In genomic region chr3:129657261-129658046, GRCh38 we compare ENCODE assay signal across 11 cellular contexts. TPM values are rescaled to one million over a fixed set of nuclear protein-coding genes. Genes with fewer than 3 reads are reported as not detected.
A peak's percentile ranks its signal among the peaks of the same experiment; 100 is the strongest.
DNase-seq lines count a peak whose midpoint lies in the region; ATAC-seq, FAIRE-seq and TF ChIP-seq lines count a peak whose summit lies in the region.
"Had no signal": no experiment of that assay in that cellular context is flagged by ENCODE, and none has a peak within 500 bp of the region (broad histone marks: within the 10 kb centered on the region; RNA-seq: fewer than 3 reads in every experiment).

No MANE protein-coding gene starts in this region.

- H3K27ac ChIP-seq in left ventricle myocardium inferior (replicated peaks) (peak overlapping the region; percentile 63), right atrium auricular region (peak overlapping the region in 1 of 2 donors; percentile 32), K562 (ENCODE audit: extremely low read depth, low read depth, low read length) (peak overlapping the region; percentile 71), suprapubic skin (no peak overlapping the region)

- DNase-seq in left ventricle myocardium inferior (no peak), right atrium auricular region (ENCODE audit: low spot score) (no peak), K562 (ENCODE audit: extremely low read depth in 1 of 4, low spot score in 3 of 4) (peak in 1 of 4 experiments; percentile 11), left colon (no peak), type B pancreatic cell (ENCODE audit: extremely low spot score, unreplicated experiment) (no peak), NCI-H446 treated with DMSO at 0.1 percent for 48 hours (lab: John Stamatoyannopoulos, UW) (no peak), suprapubic skin (ENCODE audit: low spot score in 2 of 2) (no peak), GM19240 (ENCODE audit: insufficient read length, low spot score) (no peak)
- DNase-seq: NCI-H187, T1000 had no signal

- TF ChIP-seq CTCF in left ventricle myocardium inferior (IDR thresholded peaks at IDR 0.05; ENCODE audit: borderline replicate concordance), result no peak
- TF ChIP-seq CTCF in right atrium auricular region (IDR thresholded peaks at IDR 0.05), result no peak
- TF ChIP-seq CTCF in K562 (IDR thresholded peaks at IDR 0.05 in 2 of 3, conservative IDR thresholded peaks at IDR 0.05 in 1 of 3; ENCODE audit: insufficient read depth in 2 of 3, low read depth in 1 of 3, low read length in 3 of 3), result no peak
- no peak for TF ChIP-seq CTCF in type B pancreatic cell (conservative IDR thresholded peaks at IDR 0.05)
- TF ChIP-seq CTCF in suprapubic skin (IDR thresholded peaks at IDR 0.05), result no peak

- no peaks in the 10 kb centered on the region for H3K9me3 ChIP-seq in left ventricle myocardium inferior (replicated peaks)
- no peaks in the 10 kb centered on the region for H3K9me3 ChIP-seq in right atrium auricular region
- H3K9me3 ChIP-seq in K562 (replicated peaks; ENCODE audit: control insufficient read depth, insufficient read depth, low read depth, low read length), result no peaks in the 10 kb centered on the region
- H3K9me3 ChIP-seq in suprapubic skin, result no peaks in the 10 kb centered on the region

- no peaks in the 10 kb centered on the region for H4K20me1 ChIP-seq in K562 (replicated peaks; ENCODE audit: control insufficient read depth, insufficient read depth, low read length)

- POLR2A ChIA-PET in K562 (lab: Yijun Ruan, JAX), result interaction anchor here (0.6 to 1.3 kb wide), 2 partner anchors 11 to 13 kb away, joined by 3 read pairs; no protein-coding TSS in a partner anchor

- H3K9me3 Mint-ChIP-seq in type B pancreatic cell, result no peaks in the 10 kb centered on the region

- TF ChIP-seq EP300 in K562 (IDR thresholded peaks at IDR 0.05; ENCODE audit: low read length) (peak; percentile 19; the same call in 1 of the 2 replicates), suprapubic skin (IDR thresholded peaks at IDR 0.05) (no peak)

- FAIRE-seq in K562 (lab: Jason Lieb, UNC), result peak; percentile 49

- no peak overlapping the region for H3K4me3 ChIP-seq in left ventricle myocardium inferior
- H3K4me3 ChIP-seq in right atrium auricular region, result no peak overlapping the region
- no peak overlapping the region for H3K4me3 ChIP-seq in K562
- no peak overlapping the region for H3K4me3 ChIP-seq in suprapubic skin

- WGBS in K562 (ENCODE audit: insufficient coverage, low coverage, missing lambda C conversion rate), result 19% methylated on average over 2 of the region's 2 CpGs
- 75% methylated on average over 2 of the region's 2 CpGs for WGBS in suprapubic skin

- peak; percentile 54 for ATAC-seq in K562
- peak; percentile 52 for ATAC-seq in left colon
- ATAC-seq: esophagus mucosa had no signal

- H3K27me3 Mint-ChIP-seq in type B pancreatic cell, result no peaks in the 10 kb centered on the region

- H3K9ac ChIP-seq in K562 (ENCODE audit: insufficient read depth in 1 of 2, low read depth in 2 of 2, low read length in 2 of 2), result peak overlapping the region in 1 of 2 experiments; percentile 38; a peak in 1 of 4 replicates

- peaks cover 15% of the 10 kb centered on the region for H3K36me3 Mint-ChIP-seq in type B pancreatic cell

- H3K4me1 ChIP-seq in left ventricle myocardium inferior, result peaks cover 50% of the 10 kb centered on the region
- H3K4me1 ChIP-seq in right atrium auricular region, result peaks cover 0 to 27% of the 10 kb centered on the region in 2 donors
- H3K4me1 ChIP-seq in K562 (replicated peaks in 1 of 2; ENCODE audit: control insufficient read depth in 2 of 2, insufficient read depth in 2 of 2, low read length in 2 of 2), result peaks cover 4 to 17% of the 10 kb centered on the region in 2 experiments; a peak in 4 of 5 replicates
- H3K4me1 ChIP-seq in suprapubic skin, result peaks cover 27% of the 10 kb centered on the region

- H3K27ac Mint-ChIP-seq in type B pancreatic cell, result peak overlapping the region; percentile 74

- H3K36me3 ChIP-seq in left ventricle myocardium inferior (peaks cover 10% of the 10 kb centered on the region), right atrium auricular region (peaks cover 6% of the 10 kb centered on the region), K562 (ENCODE audit: control insufficient read depth, insufficient read depth, low read length) (0 out of 3 replicates have a peak, but pooled peaks cover 3% of the 10 kb centered on the region), suprapubic skin (peaks cover 7% of the 10 kb centered on the region)

- H3K9me1 ChIP-seq in K562 (ENCODE audit: control insufficient read depth, insufficient read depth, low read length), result no peaks in the 10 kb centered on the region

- peaks cover 43% of the 10 kb centered on the region for H3K4me1 Mint-ChIP-seq in type B pancreatic cell (ENCODE audit: unreplicated experiment)

- intact Hi-C loops in left ventricle myocardium inferior (cut with micrococcal nuclease), result loop anchor here (10.0 kb wide), 1 partner anchor 277 kb away; no protein-coding TSS in a partner anchor
- intact Hi-C loops in K562 (cut with micrococcal nuclease), result no loop called here
- intact Hi-C loops in left colon (cut with DNase I, micrococcal nuclease), result no loop called here

- peak overlapping the region; percentile 30; the same call in 1 of the 2 replicates for H3K4me2 ChIP-seq in K562 (ENCODE audit: insufficient read depth, low read length)

- no peak for TF ChIP-seq RAD21 in K562 (CRISPR knock-in tag; conservative IDR thresholded peaks at IDR 0.05 in 1 of 2, IDR thresholded peaks at IDR 0.05 in 1 of 2)

- TF ChIP-seq POLR2A in K562 (conservative IDR thresholded peaks at IDR 0.05) (no peak), suprapubic skin (IDR thresholded peaks at IDR 0.05) (no peak)

- no peaks in the 10 kb centered on the region for H3K79me2 ChIP-seq in K562 (ENCODE audit: control insufficient read depth, insufficient read depth, low read length)

- H2AFZ ChIP-seq in K562 (ENCODE audit: low read depth, low read length), result peak overlapping the region; percentile 74

- H3K4me3 Mint-ChIP-seq in type B pancreatic cell, result peak overlapping the region; percentile 42

- BruUV-seq in K562 (replicated peaks; lab: Mats Ljungman, UMichigan), result no TSS peak

- H3K27me3 ChIP-seq in left ventricle myocardium inferior (ENCODE audit: low read depth) (no peaks in the 10 kb centered on the region), right atrium auricular region (no peaks in the 10 kb centered on the region), K562 (ENCODE audit: control insufficient read depth in 2 of 2, insufficient read depth in 2 of 2, low read length in 2 of 2) (no peaks in the 10 kb centered on the region), suprapubic skin (no peaks in the 10 kb centered on the region)

- CTCF ChIA-PET in K562 (lab: Yijun Ruan, JAX; ENCODE audit: low intra/inter-chr PET ratio), result interaction anchor here (1.0 kb wide), 1 partner anchor 173 kb away, joined by 3 read pairs; no protein-coding TSS in a partner anchor

- in situ Hi-C loops in K562 (cut with MboI), result no loop called here

TF ChIP-seq in K562, 482 proteins besides CTCF, POLR2A, EP300 and RAD21 (continues in another document):
- TF ChIP-seq HMG20A (CRISPR knock-in tag; conservative IDR thresholded peaks at IDR 0.05) (no peak), NFE2 (IDR thresholded peaks at IDR 0.05; ENCODE audit: low read depth) (peak; percentile 88), MAFF (IDR thresholded peaks at IDR 0.05; ENCODE audit: low read length) (peak; percentile 90), TAF7 (tag; IDR thresholded peaks at IDR 0.05) (no peak), ZNF217 (CRISPR knock-in tag; IDR thresholded peaks at IDR 0.05) (no peak), CHD4 (IDR thresholded peaks at IDR 0.05; ENCODE audit: insufficient read depth, insufficient replicate concordance, low read depth, low read length, poor library complexity, severe bottlenecking) (no peak), RFX7 (CRISPR knock-in tag; IDR thresholded peaks at IDR 0.05) (no peak), E4F1 (CRISPR knock-in tag; IDR thresholded peaks at IDR 0.05; ENCODE audit: borderline replicate concordance) (no peak)

RNA-seq across cellular contexts. Expression of gene PLXND1, which starts 51.0 kb away (rescaled TPM):
- total RNA-seq in left ventricle myocardium inferior (45.5 TPM), right atrium auricular region (10 to 100 TPM; 44.5 to 93.1 TPM), K562 (2014; rRNA removed) (10.6 and 17.2 TPM in 2 replicates), K562 (2014; rRNA removed; fragmentation: Illumina TruSeq; extraction: Trizol) (8.4 and 11.2 TPM in 2 replicates), K562 (2015; rRNA removed; fragmentation: Illumina TruSeq; extraction: Trizol) (18.6 and 18.8 TPM in 2 replicates), K562 (2021) (28.1 and 28.2 TPM in 2 replicates), left colon (10 to 100 TPM; 16.5 to 38.8 TPM), type B pancreatic cell (ENCODE audit: low replicate concordance) (56.9 and 71.0 TPM in 2 replicates), suprapubic skin (10 to 100 TPM; 19.0 to 51.0 (median 30.8) TPM)
- 63.2 and 146 TPM in 2 replicates for total RNA-seq in K562 (2011; cell fraction: chromatin; rRNA removed; ENCODE audit: low replicate concordance)
- total RNA-seq in K562 (2011; cell fraction: nucleolus; rRNA removed), result 60.7 and 67.2 TPM in 2 replicates
- total RNA-seq in K562 (2011; cell fraction: nucleoplasm; rRNA removed), result 60.1 and 91.1 TPM in 2 replicates
- polyA plus RNA-seq in K562 (2011; rRNA removed) (14.0 and 18.1 TPM in 2 replicates), K562 (2014; fragmentation: Illumina TruSeq; extraction: Trizol) (28.8 and 33.3 TPM in 2 replicates), K562 (2014; fragmentation: Nextera tagmentation; extraction: Ambion mirVana) (under 1 TPM; 0.34 to 0.70 TPM), K562 (2014; rRNA removed) (24.8 and 24.9 TPM in 2 replicates)
- polyA plus RNA-seq in K562 (2011; cell fraction: cytosol; rRNA removed), result 16.9 and 18.1 TPM in 2 replicates
- polyA plus RNA-seq in K562 (2011; cell fraction: nucleus; rRNA removed), result 98.5 and 119 TPM in 2 replicates
- 27.6 and 28.7 TPM in 2 replicates for polyA plus RNA-seq in K562 (2012)
- 10.0 and 13.0 TPM in 2 replicates for polyA minus RNA-seq in K562 (2011; rRNA and poly(A)+ RNA removed)
- 16.8 and 20.7 TPM in 2 replicates for polyA minus RNA-seq in K562 (2011; cell fraction: cytosol; rRNA and poly(A)+ RNA removed)
- polyA minus RNA-seq in K562 (2011; cell fraction: nucleus; rRNA and poly(A)+ RNA removed), result 24.2 and 31.4 TPM in 2 replicates
